In the genomic region with DNA sequence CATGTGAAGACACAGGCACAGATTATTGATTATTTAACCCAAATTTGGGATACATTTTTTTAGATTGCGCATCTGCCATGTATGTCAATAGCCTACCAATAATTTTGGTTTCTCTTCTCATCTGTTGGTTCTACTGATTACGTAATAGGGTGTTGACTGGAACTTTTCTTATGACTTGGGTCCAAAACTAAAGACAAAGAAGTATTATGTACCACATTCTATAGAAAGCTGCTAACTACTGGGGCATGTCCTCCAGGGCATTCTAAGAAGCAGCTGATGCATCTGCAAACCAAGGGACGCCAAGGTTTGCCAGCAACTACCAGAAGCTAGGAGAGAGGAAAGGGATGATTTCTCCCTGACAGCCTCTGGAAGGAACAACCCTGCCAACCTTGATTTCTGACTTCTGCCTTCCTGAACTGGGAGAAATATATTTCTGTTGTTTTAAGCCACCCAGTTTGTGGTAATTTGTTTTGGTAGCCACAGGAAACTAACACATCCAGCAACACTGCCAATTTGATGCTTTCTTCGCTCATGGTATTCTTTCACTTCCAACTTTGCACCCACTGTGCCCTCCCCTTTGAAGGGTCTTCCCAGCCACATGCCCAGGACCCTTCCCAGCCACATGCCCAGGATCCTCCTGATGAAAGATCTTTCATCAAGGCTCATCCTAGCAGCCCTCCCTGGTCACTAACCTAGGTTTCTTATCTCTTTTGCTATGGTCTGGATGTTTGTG, we compare ENCODE assay signal across 12 cellular contexts. TPM values are rescaled to one million over a fixed set of nuclear protein-coding genes. Genes with fewer than 3 reads are reported as not detected.
DNase-seq lines count a peak whose midpoint lies in the region; ATAC-seq and FAIRE-seq lines count a peak whose summit lies in the region.
"Had no signal": no experiment of that assay in that cellular context is flagged by ENCODE, and none has a peak within 500 bp of the region (broad histone marks: within the 10 kb centered on the region; RNA-seq: fewer than 3 reads in every experiment).

No MANE protein-coding gene starts in this region.

- peak overlapping the region; percentile 8 for H3K27ac Mint-ChIP-seq in activated CD4-positive, alpha-beta T cell treated with anti-CD3 and anti-CD28 coated beads, Interleukin-2, amount 10 ng/mL, durations not matched to agents 24 days and 14 days
- H3K27ac Mint-ChIP-seq in IgD-negative memory B cell = peak overlapping the region; percentile 59 to 94 (median 90)
- H3K27ac Mint-ChIP-seq in stimulated activated memory B cell treated with anti-CD40 and anti-IgM and Interleukin-4, amounts not matched to agents 10 μg/mL and 1 μg/mL and 100 μg/mL, for 72 hours = peak overlapping the region; percentile 66
- H3K27ac Mint-ChIP-seq: T-cell had no signal

- peaks cover 22% of the 10 kb centered on the region for H3K4me1 Mint-ChIP-seq in activated CD4-positive, alpha-beta T cell treated with anti-CD3 and anti-CD28 coated beads, Interleukin-2, amount 10 ng/mL, durations not matched to agents 24 days and 14 days
- peaks cover 39 to 46% (median 45%) of the 10 kb centered on the region in 3 donors for H3K4me1 Mint-ChIP-seq in IgD-negative memory B cell
- H3K4me1 Mint-ChIP-seq in stimulated activated memory B cell treated with anti-CD40 and anti-IgM and Interleukin-4, amounts not matched to agents 10 μg/mL and 1 μg/mL and 100 μg/mL, for 72 hours = peaks cover 47% of the 10 kb centered on the region

- H3K27me3 Mint-ChIP-seq in activated CD4-positive, alpha-beta T cell treated with anti-CD3 and anti-CD28 coated beads, Interleukin-2, amount 10 ng/mL, durations not matched to agents 24 days and 14 days = peaks cover 4% of the 10 kb centered on the region
- no peaks in the 10 kb centered on the region for H3K27me3 Mint-ChIP-seq in IgD-negative memory B cell
- H3K27me3 Mint-ChIP-seq in stimulated activated memory B cell treated with anti-CD40 and anti-IgM and Interleukin-4, amounts not matched to agents 10 μg/mL and 1 μg/mL and 100 μg/mL, for 72 hours = no peaks in the 10 kb centered on the region
- H3K27me3 Mint-ChIP-seq: T-cell had no signal

- intact Hi-C loops in activated CD4-positive, alpha-beta T cell treated with anti-CD3 and anti-CD28 coated beads, Interleukin-2, amount 10 ng/mL, durations not matched to agents 24 days and 14 days (cut with micrococcal nuclease) = no loop called here

- ATAC-seq in GM21786 (IDR thresholded peaks at IDR 0.05; ENCODE audit: unreplicated experiment) = peak; percentile 54
- peak; percentile 70 for ATAC-seq in stimulated activated memory B cell treated with anti-CD40 and anti-IgM and Interleukin-4, amounts not matched to agents 10 μg/mL and 1 μg/mL and 100 μg/mL, for 72 hours

- DNase-seq in activated CD4-positive, alpha-beta T cell treated with anti-CD3 and anti-CD28 coated beads, Interleukin-2, amount 10 ng/mL, durations not matched to agents 24 days and 14 days = no peak
- no peak for DNase-seq in activated CD4-positive, alpha-beta T cell treated with anti-CD3 and anti-CD28 coated beads, Interleukin-2, amount 50 U/mL, for 48 hours
- DNase-seq in activated effector memory CD4-positive, alpha-beta T cell treated with anti-CD3 and anti-CD28 coated beads, Interleukin-2, amount 50 U/mL, for 16 hours = no peak
- no peak for DNase-seq in glomerular visceral epithelial cell (ENCODE audit: extremely low spot score)
- DNase-seq in urothelium cell line (ENCODE audit: low spot score) = no peak
- DNase-seq: cerebellar nuclear complex, H7, sigmoid colon, T-cell had no signal

- peaks cover 8% of the 10 kb centered on the region for H3K36me3 Mint-ChIP-seq in activated CD4-positive, alpha-beta T cell treated with anti-CD3 and anti-CD28 coated beads, Interleukin-2, amount 10 ng/mL, durations not matched to agents 24 days and 14 days (ENCODE audit: low read depth)
- peaks cover 7% of the 10 kb centered on the region for H3K36me3 Mint-ChIP-seq in IgD-negative memory B cell
- peaks cover 34% of the 10 kb centered on the region for H3K36me3 Mint-ChIP-seq in stimulated activated memory B cell treated with anti-CD40 and anti-IgM and Interleukin-4, amounts not matched to agents 10 μg/mL and 1 μg/mL and 100 μg/mL, for 72 hours

- no peak overlapping the region for H3K4me3 Mint-ChIP-seq in activated CD4-positive, alpha-beta T cell treated with anti-CD3 and anti-CD28 coated beads, Interleukin-2, amount 10 ng/mL, durations not matched to agents 24 days and 14 days
- peak overlapping the region in 3 of 4 donors; percentile 21 to 89 (median 82) for H3K4me3 Mint-ChIP-seq in IgD-negative memory B cell
- peak overlapping the region; percentile 18 for H3K4me3 Mint-ChIP-seq in stimulated activated memory B cell treated with anti-CD40 and anti-IgM and Interleukin-4, amounts not matched to agents 10 μg/mL and 1 μg/mL and 100 μg/mL, for 72 hours
- H3K4me3 Mint-ChIP-seq: T-cell had no signal

- no peak for FAIRE-seq in urothelium cell line (lab: Jason Lieb, UNC)

- peaks cover 33% of the 10 kb centered on the region for H3K9me3 Mint-ChIP-seq in activated CD4-positive, alpha-beta T cell treated with anti-CD3 and anti-CD28 coated beads, Interleukin-2, amount 10 ng/mL, durations not matched to agents 24 days and 14 days
- peaks cover 8 to 13% (median 8%) of the 10 kb centered on the region in 3 donors for H3K9me3 Mint-ChIP-seq in IgD-negative memory B cell
- peaks cover 11% of the 10 kb centered on the region for H3K9me3 Mint-ChIP-seq in stimulated activated memory B cell treated with anti-CD40 and anti-IgM and Interleukin-4, amounts not matched to agents 10 μg/mL and 1 μg/mL and 100 μg/mL, for 72 hours

RNA-seq across cellular contexts. Expression of a gene that starts 15.9 kb away (rescaled TPM):
- 0.85 and 2.6 TPM in 2 replicates for total RNA-seq in activated CD4-positive, alpha-beta T cell treated with anti-CD3 and anti-CD28 coated beads, Interleukin-2, amount 10 ng/mL, durations not matched to agents 24 days and 14 days
- 33.2 TPM for polyA plus RNA-seq in IgD-negative memory B cell

RNA-seq across cellular contexts. Expression of a gene that starts 36.1 kb away (rescaled TPM):
- total RNA-seq in activated CD4-positive, alpha-beta T cell treated with anti-CD3 and anti-CD28 coated beads, Interleukin-2, amount 10 ng/mL, durations not matched to agents 24 days and 14 days = 0.88 and 1.1 TPM in 2 replicates
- polyA plus RNA-seq in IgD-negative memory B cell = 13.6 TPM
- total RNA-seq: H7 had no signal

RNA-seq across cellular contexts. Expression of a gene that starts 37.7 kb away (rescaled TPM):
- total RNA-seq in activated CD4-positive, alpha-beta T cell treated with anti-CD3 and anti-CD28 coated beads, Interleukin-2, amount 10 ng/mL, durations not matched to agents 24 days and 14 days = not detected in 2 replicates
- polyA plus RNA-seq in IgD-negative memory B cell = 183 TPM
- total RNA-seq: H7 had no signal

RNA-seq across cellular contexts. Expression of a gene that starts 47.1 kb away (rescaled TPM):
- total RNA-seq in activated CD4-positive, alpha-beta T cell treated with anti-CD3 and anti-CD28 coated beads, Interleukin-2, amount 10 ng/mL, durations not matched to agents 24 days and 14 days = 0.23 and 0.66 TPM in 2 replicates
- polyA plus RNA-seq in IgD-negative memory B cell = 0.79 TPM

Comparison
In these comparisons a context has a peak if more than half of its experiments do, and no peak if none do; other contexts are left out.
1. H3K27ac Mint-ChIP-seq: peak in every context shown above with its lines; median percentile 90 in IgD-negative memory B cell; 66 in stimulated activated memory B cell treated with anti-CD40 and anti-IgM and Interleukin-4, amounts not matched to agents 10 μg/mL and 1 μg/mL and 100 μg/mL, for 72 hours; 8 in activated CD4-positive, alpha-beta T cell treated with anti-CD3 and anti-CD28 coated beads, Interleukin-2, amount 10 ng/mL, durations not matched to agents 24 days and 14 days.